Comparison of ENCODE assay signal across 28 cellular contexts in the genomic region with DNA sequence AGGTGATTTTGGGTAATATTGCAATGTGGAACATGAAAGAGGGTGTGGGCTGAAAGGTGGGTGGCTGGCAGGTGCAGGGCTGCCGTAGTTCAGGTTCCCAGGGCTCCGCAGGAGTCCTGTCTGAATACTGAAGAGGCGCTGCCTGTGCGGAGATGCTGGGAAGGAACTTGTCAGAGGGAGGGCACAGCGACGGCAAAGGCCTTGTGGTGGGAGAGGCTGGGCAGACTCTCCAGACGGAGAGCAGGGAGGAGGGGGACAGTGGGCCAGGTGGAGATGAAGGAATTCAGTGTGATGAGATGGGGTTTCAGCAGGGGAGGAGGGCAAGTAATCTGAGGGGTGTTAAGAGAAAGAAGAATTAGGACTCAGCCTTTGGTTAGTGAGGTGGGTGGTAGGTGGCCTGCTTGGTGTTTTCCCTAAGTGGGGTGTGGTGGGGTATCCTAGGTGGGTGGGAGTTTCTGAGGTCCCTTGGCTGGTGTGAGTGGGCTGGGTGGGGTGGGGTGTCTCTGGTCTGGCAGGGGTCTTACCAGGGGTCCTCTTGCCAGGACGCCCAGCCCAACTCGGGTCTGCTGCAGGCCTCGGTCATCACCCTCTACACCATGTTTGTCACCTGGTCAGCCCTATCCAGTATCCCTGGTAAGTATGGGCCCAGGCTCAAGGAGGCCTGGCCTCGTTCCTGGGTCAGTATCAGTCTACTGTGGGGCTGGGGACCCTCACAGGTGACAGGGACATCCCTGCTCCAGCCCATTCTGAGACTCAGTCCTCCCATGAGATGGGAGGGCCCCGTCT. TPM values are rescaled to one million over a fixed set of nuclear protein-coding genes. Genes with fewer than 3 reads are reported as not detected.
"Had no signal": no experiment of that assay in that cellular context is flagged by ENCODE, and none has a peak within 500 bp of the region (broad histone marks: within the 10 kb centered on the region; RNA-seq: fewer than 3 reads in every experiment).

No MANE protein-coding gene starts in this region.

- H3K27me3 ChIP-seq: ascending aorta, testis, vagina had no signal

- H3K4me1 ChIP-seq: ascending aorta, psoas muscle, testis, vagina had no signal

- H3K4me3 Mint-ChIP-seq: activated CD4-positive, alpha-beta memory T cell treated with anti-CD3 and anti-CD28 coated beads, Interleukin-2, amount 10 ng/mL, durations not matched to agents 7 days and 5 days; activated CD4-positive, alpha-beta T cell treated with anti-CD3 and anti-CD28 coated beads, Interleukin-2, amount 10 ng/mL, durations not matched to agents 7 days and 5 days; activated naive CD8-positive, alpha-beta T cell; activated T-cell treated with anti-CD3 and anti-CD28 coated beads, Interleukin-2, amount 50 U/mL, for 24 hours; activated T-helper 17 cell treated with anti-CD3 and anti-CD28 coated beads, Interleukin-2, amount 50 U/mL, for 72 hours; brain; effector memory CD8-positive, alpha-beta T cell; memory B cell; natural killer cell; T-helper 17 cell; type B pancreatic cell had no signal

- H3K27ac Mint-ChIP-seq: activated CD4-positive, alpha-beta memory T cell treated with anti-CD3 and anti-CD28 coated beads, Interleukin-2, amount 10 ng/mL, durations not matched to agents 7 days and 5 days; activated CD4-positive, alpha-beta T cell treated with anti-CD3 and anti-CD28 coated beads, Interleukin-2, amount 10 ng/mL, durations not matched to agents 7 days and 5 days; activated naive CD8-positive, alpha-beta T cell; activated T-cell treated with anti-CD3 and anti-CD28 coated beads, Interleukin-2, amount 50 U/mL, for 24 hours; activated T-helper 17 cell treated with anti-CD3 and anti-CD28 coated beads, Interleukin-2, amount 50 U/mL, for 72 hours; effector memory CD8-positive, alpha-beta T cell; memory B cell; natural killer cell; T-helper 17 cell; type B pancreatic cell had no signal

- H3K4me1 Mint-ChIP-seq: activated T-helper 17 cell treated with anti-CD3 and anti-CD28 coated beads, Interleukin-2, amount 50 U/mL, for 72 hours had no signal

- H3K36me3 Mint-ChIP-seq: activated naive CD8-positive, alpha-beta T cell; memory B cell; natural killer cell had no signal

- FAIRE-seq: endothelial cell of umbilical vein had no signal

- H3K27ac ChIP-seq: ascending aorta, neutrophil, psoas muscle, testis, vagina had no signal

- H3K27me3 Mint-ChIP-seq: brain, type B pancreatic cell had no signal

- H3K4me3 ChIP-seq: ascending aorta, psoas muscle, testis, vagina had no signal

- DNase-seq: activated CD4-positive, alpha-beta memory T cell treated with anti-CD3 and anti-CD28 coated beads, Interleukin-2, amount 10 ng/mL, durations not matched to agents 7 days and 5 days; activated CD4-positive, alpha-beta T cell treated with anti-CD3 and anti-CD28 coated beads for 1 hour; activated CD4-positive, alpha-beta T cell treated with anti-CD3 and anti-CD28 coated beads, Interleukin-2, amount 10 ng/mL, durations not matched to agents 7 days and 5 days; activated CD8-positive, alpha-beta memory T cell treated with anti-CD3 and anti-CD28 coated beads, Interleukin-2, amount 50 U/mL, for 48 hours; activated naive CD4-positive, alpha-beta T cell; activated T-cell treated with anti-CD3 and anti-CD28 coated beads, Interleukin-2, amount 50 U/mL, for 24 hours; cortex of kidney; effector memory CD8-positive, alpha-beta T cell; foreskin fibroblast; hippocampal formation; midbrain; natural killer cell; psoas muscle; stimulated activated naive CD8-positive, alpha-beta T cell treated with anti-CD3 and anti-CD28 coated beads, Interleukin-15, Interleukin-2, amounts not matched to agents 100 U/mL and 50 U/mL, for 24 hours; SW 1271; T-helper 17 cell; T1000; testis had no signal

- H3K9me3 Mint-ChIP-seq: activated CD4-positive, alpha-beta memory T cell treated with anti-CD3 and anti-CD28 coated beads, Interleukin-2, amount 10 ng/mL, durations not matched to agents 7 days and 5 days; activated CD4-positive, alpha-beta T cell treated with anti-CD3 and anti-CD28 coated beads, Interleukin-2, amount 10 ng/mL, durations not matched to agents 7 days and 5 days; activated T-cell treated with anti-CD3 and anti-CD28 coated beads, Interleukin-2, amount 50 U/mL, for 24 hours; activated T-helper 17 cell treated with anti-CD3 and anti-CD28 coated beads, Interleukin-2, amount 50 U/mL, for 72 hours; brain; effector memory CD8-positive, alpha-beta T cell; memory B cell; natural killer cell; type B pancreatic cell had no signal

- H3K9me3 ChIP-seq: ascending aorta, neutrophil, psoas muscle, testis, vagina had no signal

- H3K36me3 ChIP-seq: ascending aorta, neutrophil, vagina had no signal

- ATAC-seq: activated T-helper 17 cell treated with anti-CD3 and anti-CD28 coated beads, Interleukin-2, amount 50 U/mL, for 72 hours; effector memory CD8-positive, alpha-beta T cell; esophagus mucosa; psoas muscle; stimulated activated naive CD8-positive, alpha-beta T cell treated with anti-CD3 and anti-CD28 coated beads, Interleukin-15, Interleukin-2, amounts not matched to agents 100 U/mL and 50 U/mL, for 24 hours; T-helper 17 cell had no signal

RNA-seq across cellular contexts. Expression of a gene that starts 55.8 kb away (rescaled TPM):
- total RNA-seq: activated CD4-positive, alpha-beta memory T cell treated with anti-CD3 and anti-CD28 coated beads, Interleukin-2, amount 10 ng/mL, durations not matched to agents 7 days and 5 days; activated CD4-positive, alpha-beta T cell treated with anti-CD3 and anti-CD28 coated beads, Interleukin-2, amount 10 ng/mL, durations not matched to agents 7 days and 5 days; activated T-helper 17 cell treated with anti-CD3 and anti-CD28 coated beads, Interleukin-2, amount 50 U/mL, for 72 hours; natural killer cell; T-helper 17 cell had no signal
